9 cellular contexts compared by ENCODE assay signal in genomic region chr6:27617046-27617687, GRCh38.
DNase-seq lines count a peak whose midpoint lies in the region; ATAC-seq and TF ChIP-seq lines count a peak whose summit lies in the region.
"Had no signal": no experiment of that assay in that cellular context is flagged by ENCODE, and none has a peak within 500 bp of the region (broad histone marks: within the 10 kb centered on the region; RNA-seq: fewer than 3 reads in every experiment).

No MANE protein-coding gene starts in this region.

- no peak overlapping the region for H3K27ac ChIP-seq in neural progenitor cell
- no peak overlapping the region for H3K27ac ChIP-seq in naive thymus-derived CD4-positive, alpha-beta T cell (ENCODE audit: low read depth, low read length)
- H3K27ac ChIP-seq in RWPE1: no peak overlapping the region

- peak overlapping the region; percentile 86 for H3K4me2 ChIP-seq in neural progenitor cell

- H3K9me3 ChIP-seq in neural progenitor cell (ENCODE audit: low read depth): no peaks in the 10 kb centered on the region
- H3K9me3 ChIP-seq in naive thymus-derived CD4-positive, alpha-beta T cell (ENCODE audit: control insufficient read depth in 2 of 3, low read length in 3 of 3): no peaks in the 10 kb centered on the region

- peaks cover 4% of the 10 kb centered on the region for H3K9me3 Mint-ChIP-seq in neural progenitor cell
- peaks cover 0 to 4% (median 0%) of the 10 kb centered on the region in 11 donors for H3K9me3 Mint-ChIP-seq in naive thymus-derived CD4-positive, alpha-beta T cell
- H3K9me3 Mint-ChIP-seq: activated naive CD4-positive, alpha-beta T cell treated with anti-CD3 and anti-CD28 coated beads, Interleukin-2, amount 50 U/mL, for 24 hours had no signal

- peak overlapping the region; percentile 92 for H3K27ac Mint-ChIP-seq in neural progenitor cell
- H3K27ac Mint-ChIP-seq in naive thymus-derived CD4-positive, alpha-beta T cell: no peak overlapping the region

- H2AFZ ChIP-seq in neural progenitor cell (replicated peaks): peak overlapping the region; percentile 93

- H3K27me3 ChIP-seq in neural progenitor cell: peaks cover 26% of the 10 kb centered on the region
- H3K27me3 ChIP-seq in naive thymus-derived CD4-positive, alpha-beta T cell (ENCODE audit: control insufficient read depth in 2 of 2, insufficient read depth in 2 of 2, low read length in 2 of 2): peaks cover 0 to 11% of the 10 kb centered on the region in 2 donors

- H4K20me1 ChIP-seq in neural progenitor cell (ENCODE audit: low read depth): no peaks in the 10 kb centered on the region

- ATAC-seq in naive thymus-derived CD4-positive, alpha-beta T cell: no peak

- H3K4me1 ChIP-seq in neural progenitor cell: no peaks in the 10 kb centered on the region
- no peaks in the 10 kb centered on the region for H3K4me1 ChIP-seq in naive thymus-derived CD4-positive, alpha-beta T cell (ENCODE audit: control insufficient read depth in 2 of 2, insufficient read depth in 2 of 2, low read length in 2 of 2)

- DNase-seq in DMS114 treated with DMSO at 0.1 percent for 48 hours (lab: John Stamatoyannopoulos, UW; ENCODE audit: unreplicated experiment) (peak; percentile 69), LNCaP clone FGC (ENCODE audit: low read depth) (no peak), choroid plexus epithelial cell (ENCODE audit: low read depth) (peak; percentile 28), neural progenitor cell (ENCODE audit: low spot score) (peak; percentile 51), RWPE1 (ENCODE audit: low spot score) (no peak), mesenteric fat pad (ENCODE audit: low spot score) (no peak), NCI-H1436 treated with DMSO at 0.1 percent for 48 hours (lab: John Stamatoyannopoulos, UW) (no peak)
- DNase-seq in naive thymus-derived CD4-positive, alpha-beta T cell: no peak

- H3K4me3 Mint-ChIP-seq in neural progenitor cell: peak overlapping the region; percentile 98
- H3K4me3 Mint-ChIP-seq in naive thymus-derived CD4-positive, alpha-beta T cell: peak overlapping the region in 2 of 10 donors; percentile 32 to 78

- H3K36me3 Mint-ChIP-seq in neural progenitor cell: no peaks in the 10 kb centered on the region
- H3K36me3 Mint-ChIP-seq in naive thymus-derived CD4-positive, alpha-beta T cell: peaks cover 0 to 4% (median 0%) of the 10 kb centered on the region in 5 donors

- H3K4me3 ChIP-seq in LNCaP clone FGC (ENCODE audit: low read depth, low read length): peak overlapping the region; percentile 60
- peak overlapping the region; percentile 61 for H3K4me3 ChIP-seq in choroid plexus epithelial cell (ENCODE audit: low read depth, low read length)
- peak overlapping the region; percentile 72 for H3K4me3 ChIP-seq in neural progenitor cell
- no peak overlapping the region for H3K4me3 ChIP-seq in naive thymus-derived CD4-positive, alpha-beta T cell (ENCODE audit: low read length)

- H3K79me2 ChIP-seq in neural progenitor cell (ENCODE audit: low read depth): no peaks in the 10 kb centered on the region

- no peaks in the 10 kb centered on the region for H3K36me3 ChIP-seq in neural progenitor cell
- no peaks in the 10 kb centered on the region for H3K36me3 ChIP-seq in naive thymus-derived CD4-positive, alpha-beta T cell (ENCODE audit: control insufficient read depth in 2 of 3, insufficient read depth in 3 of 3, low read length in 3 of 3)

- peaks cover 9% of the 10 kb centered on the region for H3K4me1 Mint-ChIP-seq in neural progenitor cell
- H3K4me1 Mint-ChIP-seq in naive thymus-derived CD4-positive, alpha-beta T cell: peaks cover 4 to 18% (median 17%) of the 10 kb centered on the region in 7 donors

- TF ChIP-seq CTCF in LNCaP clone FGC (IDR thresholded peaks at IDR 0.05; ENCODE audit: control insufficient read depth, extremely low read depth, insufficient read depth) (no peak), choroid plexus epithelial cell (conservative IDR thresholded peaks at IDR 0.05; ENCODE audit: low read depth, low read length) (no peak), neural progenitor cell (IDR thresholded peaks at IDR 0.05) (no peak), RWPE1 (conservative IDR thresholded peaks at IDR 0.05; ENCODE audit: low read depth) (no peak)

- peaks cover 12% of the 10 kb centered on the region for H3F3A ChIP-seq in neural progenitor cell (ENCODE audit: low read depth)

- intact Hi-C loops in naive thymus-derived CD4-positive, alpha-beta T cell (cut with micrococcal nuclease): loop anchor here in 1 of 2 donors (5.0 kb wide), 1 partner anchor 135 kb away; no protein-coding TSS in a partner anchor

- CTCF ChIA-PET in naive thymus-derived CD4-positive, alpha-beta T cell (lab: Charles Lee): no interaction called here
- CTCF ChIA-PET in RWPE1 (lab: Yijun Ruan, JAX): interaction anchor here (0.5 to 1.3 kb wide), 4 partner anchors 14 to 366 kb away, joined by 3 to 5 read pairs (median 4); no protein-coding TSS in a partner anchor

- no peak overlapping the region for H3K9ac ChIP-seq in neural progenitor cell

- peaks cover 10% of the 10 kb centered on the region for H3K27me3 Mint-ChIP-seq in neural progenitor cell (ENCODE audit: insufficient read depth, low read depth)
- peaks cover 60 to 74% (median 69%) of the 10 kb centered on the region in 5 donors for H3K27me3 Mint-ChIP-seq in naive thymus-derived CD4-positive, alpha-beta T cell

- POLR2A ChIA-PET in naive thymus-derived CD4-positive, alpha-beta T cell (lab: Charles Lee): no interaction called here
- POLR2A ChIA-PET in RWPE1 (lab: Yijun Ruan, JAX; ENCODE audit: low non-redundant PET): interaction anchor here (0.5 kb wide), 1 partner anchor 12 kb away, joined by 6 read pairs; no protein-coding TSS in a partner anchor

Comparison
In these comparisons a context has a peak if more than half of its experiments do, and no peak if none do; other contexts are left out.
1. DNase-seq: peak in DMS114 treated with DMSO at 0.1 percent for 48 hours (single experiment), choroid plexus epithelial cell (single experiment) and neural progenitor cell (single experiment); none in LNCaP clone FGC (single experiment), naive thymus-derived CD4-positive, alpha-beta T cell (0 of 9), RWPE1 (single experiment), mesenteric fat pad (single experiment) and NCI-H1436 treated with DMSO at 0.1 percent for 48 hours (single experiment).